Comparison of ENCODE assay signal across 13 cellular contexts in the genomic region with DNA sequence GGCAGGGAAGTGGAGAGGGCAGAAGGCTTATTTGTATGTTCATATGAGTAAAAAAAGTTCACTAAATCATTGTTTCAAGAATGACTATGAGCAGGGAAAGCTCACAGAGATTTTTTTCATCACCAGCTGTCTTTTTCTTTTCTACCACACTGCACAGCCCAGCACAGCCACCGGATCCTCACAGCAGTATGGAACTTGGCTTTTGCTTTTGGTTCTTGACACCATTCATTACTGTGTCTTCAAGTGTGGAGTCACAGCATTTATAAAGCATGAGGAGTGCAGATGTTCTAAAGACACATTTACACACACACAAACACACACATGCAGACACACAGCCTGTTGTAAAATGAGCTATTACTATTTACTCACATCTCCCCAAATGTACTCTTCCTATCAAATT.
DNase-seq lines count a peak whose midpoint lies in the region; ATAC-seq, FAIRE-seq and TF ChIP-seq lines count a peak whose summit lies in the region.
"Had no signal": no experiment of that assay in that cellular context is flagged by ENCODE, and none has a peak within 500 bp of the region (broad histone marks: within the 10 kb centered on the region; RNA-seq: fewer than 3 reads in every experiment).

No MANE protein-coding gene starts in this region.

- H3K27me3 Mint-ChIP-seq in activated naive CD4-positive, alpha-beta T cell treated with anti-CD3 and anti-CD28 coated beads for 36 hours (ENCODE audit: low read depth), result no peaks in the 10 kb centered on the region
- H3K27me3 Mint-ChIP-seq in stimulated activated naive CD8-positive, alpha-beta T cell treated with anti-CD3 and anti-CD28 coated beads, Interleukin-15, amount 100 ng/mL, for 72 hours, result no peaks in the 10 kb centered on the region
- no peaks in the 10 kb centered on the region for H3K27me3 Mint-ChIP-seq in glutamatergic neuron (ENCODE audit: unreplicated experiment)

- H3K79me2 ChIP-seq in GM12878 (ENCODE audit: control insufficient read depth, insufficient read depth, low read length), result no peaks in the 10 kb centered on the region; the same call in 1 of the 2 replicates

- RAD21 ChIA-PET in GM12878 (lab: Charles Lee; ENCODE audit: unreplicated experiment), result interaction anchor here (1.3 to 3.5 kb wide), 8 partner anchors 10 to 87 kb away, joined by 3 to 16 read pairs (median 4); no protein-coding TSS in a partner anchor

- TF ChIP-seq CTCF in GM12878 (IDR thresholded peaks at IDR 0.05 in 2 of 3, conservative IDR thresholded peaks at IDR 0.05 in 1 of 3; ENCODE audit: control insufficient read depth in 2 of 3, extremely low read depth in 1 of 3, insufficient read depth in 1 of 3, low read depth in 3 of 3, low read length in 3 of 3), result no peak
- TF ChIP-seq CTCF in glutamatergic neuron (IDR thresholded peaks at IDR 0.05; ENCODE audit: partially characterized antibody, unreplicated experiment), result no peak

- H4K20me1 ChIP-seq in GM12878 (ENCODE audit: control insufficient read depth, insufficient read depth), result no peaks in the 10 kb centered on the region

- no peaks in the 10 kb centered on the region for H3K27me3 ChIP-seq in GM12878 (replicated peaks in 1 of 2; ENCODE audit: control insufficient read depth in 2 of 2, insufficient read depth in 2 of 2, low read length in 1 of 2)
- no peaks in the 10 kb centered on the region for H3K27me3 ChIP-seq in right cardiac atrium (ENCODE audit: control insufficient read depth, insufficient read depth)
- H3K27me3 ChIP-seq: adrenal gland had no signal

- H3K9ac ChIP-seq in GM12878 (ENCODE audit: control insufficient read depth, insufficient read depth, low read length), result no peak overlapping the region

- no TSS peak for BruUV-seq in GM12878 (replicated peaks; lab: Mats Ljungman, UMichigan)

- TF ChIP-seq EP300 in GM12878 (IDR thresholded peaks at IDR 0.05; ENCODE audit: borderline replicate concordance in 1 of 2, control insufficient read depth in 1 of 2, low read depth in 2 of 2, low read length in 2 of 2), result no peak

- no peak overlapping the region for H3K4me3 ChIP-seq in GM12878
- no peak overlapping the region for H3K4me3 ChIP-seq in right cardiac atrium (ENCODE audit: low read length)
- H3K4me3 ChIP-seq: adrenal gland had no signal

- ATAC-seq in HG03159 (IDR thresholded peaks at IDR 0.05; ENCODE audit: unreplicated experiment), result peak; percentile 66
- ATAC-seq in GM12878, result peak; percentile 85
- ATAC-seq in stimulated activated naive CD8-positive, alpha-beta T cell treated with anti-CD3 and anti-CD28 coated beads, Interleukin-15, amount 100 ng/mL, for 72 hours, result peak; percentile 87
- ATAC-seq in right cardiac atrium, result no peak

- TF ChIP-seq POLR2A in GM12878 (IDR thresholded peaks at IDR 0.05; ENCODE audit: low read depth, low read length), result no peak

- no peaks in the 10 kb centered on the region for H3K36me3 ChIP-seq in GM12878 (ENCODE audit: control insufficient read depth in 2 of 2, insufficient read depth in 2 of 2, low read length in 1 of 2)
- H3K36me3 ChIP-seq: adrenal gland, WERI-Rb-1 had no signal

- peak; percentile 19; the same call in 1 of the 2 replicates for TF ChIP-seq RAD21 in GM12878 (IDR thresholded peaks at IDR 0.05; ENCODE audit: insufficient read depth, low read depth, low read length)

- H3K4me2 ChIP-seq in GM12878 (ENCODE audit: control insufficient read depth, insufficient read depth), result peak overlapping the region; percentile 2; the same call in 1 of the 2 replicates

- SMC1A ChIA-PET in GM12878 (lab: Charles Lee; ENCODE audit: uncharacterized antibody, unreplicated experiment), result interaction anchor here (0.7 to 5.2 kb wide), 21 partner anchors 10 to 486 kb away, joined by 3 to 34 read pairs (median 4); no protein-coding TSS in a partner anchor

- no peak overlapping the region for H3K27ac Mint-ChIP-seq in activated naive CD4-positive, alpha-beta T cell treated with anti-CD3 and anti-CD28 coated beads for 36 hours
- H3K27ac Mint-ChIP-seq in stimulated activated naive CD8-positive, alpha-beta T cell treated with anti-CD3 and anti-CD28 coated beads, Interleukin-15, amount 100 ng/mL, for 72 hours, result peak overlapping the region; percentile 49 to 81
- no peak overlapping the region for H3K27ac Mint-ChIP-seq in glutamatergic neuron (ENCODE audit: unreplicated experiment)

- no peaks in the 10 kb centered on the region; the same call in 1 of the 3 replicates for H3K9me3 ChIP-seq in GM12878 (replicated peaks; ENCODE audit: control insufficient read depth, insufficient read depth, low read length)
- H3K9me3 ChIP-seq in right cardiac atrium (ENCODE audit: control insufficient read depth, low read length), result no peaks in the 10 kb centered on the region
- H3K9me3 ChIP-seq: adrenal gland had no signal

- 100% methylated on average over 1 of the region's 1 CpG for WGBS in GM12878 (ENCODE audit: insufficient coverage, insufficient replicate concordance, low lambda C conversion rate, missing lambda C conversion rate)
- 66% methylated on average over 1 of the region's 1 CpG for WGBS in right cardiac atrium

- H3K4me1 ChIP-seq in GM12878 (ENCODE audit: control insufficient read depth, insufficient read depth, low read length), result peaks cover 8% of the 10 kb centered on the region
- H3K4me1 ChIP-seq in right cardiac atrium (ENCODE audit: control insufficient read depth, insufficient read depth, low read length), result no peaks in the 10 kb centered on the region
- H3K4me1 ChIP-seq: adrenal gland had no signal

- peak; percentile 60 for DNase-seq in activated naive CD4-positive, alpha-beta T cell treated with anti-CD3 and anti-CD28 coated beads for 36 hours
- DNase-seq in activated naive CD4-positive, alpha-beta T cell (lab: John Stamatoyannopoulos, UW), result no peak
- DNase-seq in GM12878 (ENCODE audit: low read depth, low spot score) (no peak), right cardiac atrium (no peak), inferior parietal cortex (ENCODE audit: extremely low spot score) (no peak), glutamatergic neuron (no peak)
- DNase-seq in stimulated activated naive CD8-positive, alpha-beta T cell treated with anti-CD3 and anti-CD28 coated beads, Interleukin-15, amount 100 ng/mL, for 72 hours, result peak in 1 of 2 donors; percentile 34
- DNase-seq: adrenal gland; NCI-H226; stimulated activated CD4-positive, alpha-beta T cell treated with anti-CD3 and anti-CD28 coated beads, Interleukin-12 subunit alpha, Interleukin-12 subunit beta, amount 100 ng/mL, for 4 hours; WERI-Rb-1 had no signal

- no peaks in the 10 kb centered on the region for H3K9me3 Mint-ChIP-seq in activated naive CD4-positive, alpha-beta T cell treated with anti-CD3 and anti-CD28 coated beads for 36 hours
- no peaks in the 10 kb centered on the region for H3K9me3 Mint-ChIP-seq in stimulated activated naive CD8-positive, alpha-beta T cell treated with anti-CD3 and anti-CD28 coated beads, Interleukin-15, amount 100 ng/mL, for 72 hours
- peaks cover 2% of the 10 kb centered on the region for H3K9me3 Mint-ChIP-seq in glutamatergic neuron (ENCODE audit: unreplicated experiment)

- POLR2A ChIA-PET in GM12878 (lab: Charles Lee), result interaction anchor here (0.6 to 2.5 kb wide), 10 partner anchors 9 to 133 kb away, joined by 3 to 8 read pairs (median 4); no protein-coding TSS in a partner anchor

- H3K4me3 Mint-ChIP-seq in activated naive CD4-positive, alpha-beta T cell treated with anti-CD3 and anti-CD28 coated beads for 36 hours, result no peak overlapping the region
- peak overlapping the region; percentile 20 to 39 for H3K4me3 Mint-ChIP-seq in stimulated activated naive CD8-positive, alpha-beta T cell treated with anti-CD3 and anti-CD28 coated beads, Interleukin-15, amount 100 ng/mL, for 72 hours
- no peak overlapping the region for H3K4me3 Mint-ChIP-seq in glutamatergic neuron (ENCODE audit: unreplicated experiment)

- no peaks in the 10 kb centered on the region for H3K36me3 Mint-ChIP-seq in activated naive CD4-positive, alpha-beta T cell treated with anti-CD3 and anti-CD28 coated beads for 36 hours (ENCODE audit: low read depth)
- no peaks in the 10 kb centered on the region for H3K36me3 Mint-ChIP-seq in glutamatergic neuron (ENCODE audit: unreplicated experiment)

- H2AFZ ChIP-seq in GM12878 (ENCODE audit: control insufficient read depth, low read depth, low read length), result peak overlapping the region; percentile 56

- peak; percentile 23 for FAIRE-seq in GM12878 (lab: Jason Lieb, UNC)
- FAIRE-seq: keratinocyte had no signal

- 0 out of 2 replicates have a peak overlapping the region, but pooled peaks have one; percentile 12 for H3K27ac ChIP-seq in GM12878 (ENCODE audit: control insufficient read depth, insufficient read depth)
- no peak overlapping the region for H3K27ac ChIP-seq in right cardiac atrium (ENCODE audit: low read length)
- H3K27ac ChIP-seq: adrenal gland, WERI-Rb-1 had no signal

- in situ Hi-C loops in GM12878 (cut with MboI), result no loop called here

- CTCF ChIA-PET in activated naive CD4-positive, alpha-beta T cell treated with anti-CD3 and anti-CD28 coated beads for 36 hours (lab: Charles Lee), result interaction anchor here (0.5 to 1.8 kb wide), 4 partner anchors 10 to 59 kb away, joined by 3 to 6 read pairs (median 3); no protein-coding TSS in a partner anchor
- CTCF ChIA-PET in GM12878 (lab: Yijun Ruan, JAX), result interaction anchor here (1.1 to 1.6 kb wide), 5 partner anchors 10 to 74 kb away, joined by 3 to 9 read pairs (median 4); no protein-coding TSS in a partner anchor

- peaks cover 57% of the 10 kb centered on the region for H3K4me1 Mint-ChIP-seq in activated naive CD4-positive, alpha-beta T cell treated with anti-CD3 and anti-CD28 coated beads for 36 hours (ENCODE audit: low read depth)
- peaks cover 41% of the 10 kb centered on the region for H3K4me1 Mint-ChIP-seq in stimulated activated naive CD8-positive, alpha-beta T cell treated with anti-CD3 and anti-CD28 coated beads, Interleukin-15, amount 100 ng/mL, for 72 hours
- peaks cover 2% of the 10 kb centered on the region for H3K4me1 Mint-ChIP-seq in glutamatergic neuron (ENCODE audit: low read depth, unreplicated experiment)

- intact Hi-C loops in activated naive CD4-positive, alpha-beta T cell treated with anti-CD3 and anti-CD28 coated beads for 36 hours (cut with micrococcal nuclease), result no loop called here
- intact Hi-C loops in GM12878 (cut with micrococcal nuclease; ENCODE audit: unreplicated experiment) (no loop called here), right cardiac atrium (cut with DNase I) (loop anchor here in 1 of 4 donors (10.0 kb wide), 1 partner anchor 50 kb away; no protein-coding TSS in a partner anchor)

TF ChIP-seq in GM12878, 131 proteins besides CTCF, POLR2A, EP300 and RAD21 (continues in another document):
- TF ChIP-seq TCF3 (IDR thresholded peaks at IDR 0.05; ENCODE audit: borderline replicate concordance, insufficient read depth, low read depth, low read length), result 0 out of 2 replicates have a peak, but pooled peaks have one; percentile 29
- no peak for TF ChIP-seq BMI1 (IDR thresholded peaks at IDR 0.05; ENCODE audit: borderline replicate concordance)
- TF ChIP-seq, protein P1, sequence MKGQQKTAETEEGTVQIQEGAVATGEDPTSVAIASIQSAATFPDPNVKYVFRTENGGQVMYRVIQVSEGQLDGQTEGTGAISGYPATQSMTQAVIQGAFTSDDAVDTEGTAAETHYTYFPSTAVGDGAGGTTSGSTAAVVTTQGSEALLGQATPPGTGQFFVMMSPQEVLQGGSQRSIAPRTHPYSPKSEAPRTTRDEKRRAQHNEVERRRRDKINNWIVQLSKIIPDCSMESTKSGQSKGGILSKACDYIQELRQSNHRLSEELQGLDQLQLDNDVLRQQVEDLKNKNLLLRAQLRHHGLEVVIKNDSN (IDR thresholded peaks at IDR 0.05; ENCODE audit: borderline replicate concordance, extremely low read length, insufficient read depth, low read depth, low read length), result no peak

Comparison
In these comparisons a context has a peak if more than half of its experiments do, and no peak if none do; other contexts are left out.
1. H3K27ac Mint-ChIP-seq: peak in stimulated activated naive CD8-positive, alpha-beta T cell treated with anti-CD3 and anti-CD28 coated beads, Interleukin-15, amount 100 ng/mL, for 72 hours (2 of 2); none in activated naive CD4-positive, alpha-beta T cell treated with anti-CD3 and anti-CD28 coated beads for 36 hours (single experiment) and glutamatergic neuron (single experiment).
2. H3K4me3 Mint-ChIP-seq: peak in stimulated activated naive CD8-positive, alpha-beta T cell treated with anti-CD3 and anti-CD28 coated beads, Interleukin-15, amount 100 ng/mL, for 72 hours (2 of 2); none in activated naive CD4-positive, alpha-beta T cell treated with anti-CD3 and anti-CD28 coated beads for 36 hours (single experiment) and glutamatergic neuron (single experiment).
3. ATAC-seq: peak in HG03159 (single experiment), GM12878 (single experiment) and stimulated activated naive CD8-positive, alpha-beta T cell treated with anti-CD3 and anti-CD28 coated beads, Interleukin-15, amount 100 ng/mL, for 72 hours (single experiment); none in right cardiac atrium (0 of 2).